ENCODE assay signal across 1 cellular context in the genomic region with DNA sequence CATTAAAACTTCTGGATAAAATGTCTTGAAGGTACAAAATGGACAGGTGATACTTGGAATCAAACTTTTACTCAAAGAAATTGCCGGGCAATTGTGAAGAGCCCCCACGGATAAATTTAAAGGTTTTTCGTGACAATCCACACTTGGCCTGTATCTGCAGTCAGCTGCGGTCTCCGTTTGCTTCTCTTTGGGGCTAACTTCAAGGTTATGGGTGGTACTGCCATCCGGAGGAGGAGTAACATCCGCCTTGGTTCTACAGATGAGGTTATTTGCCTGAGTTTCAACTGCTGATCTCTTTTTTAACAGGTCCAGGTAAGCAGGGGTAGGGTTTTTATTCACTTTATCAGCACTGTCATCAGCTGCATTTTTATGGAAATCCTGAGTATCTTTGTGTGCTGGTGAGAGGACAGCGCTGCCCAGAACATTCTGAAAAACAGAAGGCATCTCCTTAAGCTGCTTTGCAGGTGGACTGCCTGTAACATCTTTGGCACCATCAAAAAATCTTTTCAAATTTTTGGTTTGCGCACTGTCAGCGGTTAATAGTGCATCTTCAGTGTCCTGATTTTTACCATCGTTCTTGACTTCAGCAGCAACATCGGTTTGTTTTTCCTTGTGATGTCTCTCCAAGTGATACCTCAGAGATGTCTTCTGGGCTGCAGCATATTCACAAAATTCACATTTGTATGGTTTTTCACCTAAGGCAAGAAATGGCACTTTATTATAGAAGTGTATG.
TF ChIP-seq lines count a peak whose summit lies in the region.

No MANE protein-coding gene starts in this region.

TF ChIP-seq in K562, 482 proteins besides CTCF, POLR2A, EP300 and RAD21:
- TF ChIP-seq IRF2 (CRISPR knock-in tag; IDR thresholded peaks at IDR 0.05), result no peak
- TF ChIP-seq GABPB1 (CRISPR knock-in tag; IDR thresholded peaks at IDR 0.05), result no peak
- no peak for TF ChIP-seq ZNF655 (CRISPR knock-in tag; IDR thresholded peaks at IDR 0.05)
- no peak for TF ChIP-seq PHF8 (IDR thresholded peaks at IDR 0.05; ENCODE audit: borderline replicate concordance, low read length)
- 0 out of 2 replicates have a peak, but pooled peaks have one; percentile 12 for TF ChIP-seq MAFF (IDR thresholded peaks at IDR 0.05; ENCODE audit: low read length)
- TF ChIP-seq TFAM (CRISPR knock-in tag; conservative IDR thresholded peaks at IDR 0.05), result no peak
- no peak for TF ChIP-seq KLF6 (CRISPR knock-in tag; IDR thresholded peaks at IDR 0.05; ENCODE audit: borderline replicate concordance)
- TF ChIP-seq MCM5 (IDR thresholded peaks at IDR 0.05; ENCODE audit: low read depth), result no peak
- TF ChIP-seq ZNF75A (CRISPR knock-in tag; IDR thresholded peaks at IDR 0.05), result no peak
- 0 out of 2 replicates have a peak, but pooled peaks have one; percentile 45 for TF ChIP-seq C11orf30 (IDR thresholded peaks at IDR 0.05; ENCODE audit: low read depth)
- TF ChIP-seq, protein P1, sequence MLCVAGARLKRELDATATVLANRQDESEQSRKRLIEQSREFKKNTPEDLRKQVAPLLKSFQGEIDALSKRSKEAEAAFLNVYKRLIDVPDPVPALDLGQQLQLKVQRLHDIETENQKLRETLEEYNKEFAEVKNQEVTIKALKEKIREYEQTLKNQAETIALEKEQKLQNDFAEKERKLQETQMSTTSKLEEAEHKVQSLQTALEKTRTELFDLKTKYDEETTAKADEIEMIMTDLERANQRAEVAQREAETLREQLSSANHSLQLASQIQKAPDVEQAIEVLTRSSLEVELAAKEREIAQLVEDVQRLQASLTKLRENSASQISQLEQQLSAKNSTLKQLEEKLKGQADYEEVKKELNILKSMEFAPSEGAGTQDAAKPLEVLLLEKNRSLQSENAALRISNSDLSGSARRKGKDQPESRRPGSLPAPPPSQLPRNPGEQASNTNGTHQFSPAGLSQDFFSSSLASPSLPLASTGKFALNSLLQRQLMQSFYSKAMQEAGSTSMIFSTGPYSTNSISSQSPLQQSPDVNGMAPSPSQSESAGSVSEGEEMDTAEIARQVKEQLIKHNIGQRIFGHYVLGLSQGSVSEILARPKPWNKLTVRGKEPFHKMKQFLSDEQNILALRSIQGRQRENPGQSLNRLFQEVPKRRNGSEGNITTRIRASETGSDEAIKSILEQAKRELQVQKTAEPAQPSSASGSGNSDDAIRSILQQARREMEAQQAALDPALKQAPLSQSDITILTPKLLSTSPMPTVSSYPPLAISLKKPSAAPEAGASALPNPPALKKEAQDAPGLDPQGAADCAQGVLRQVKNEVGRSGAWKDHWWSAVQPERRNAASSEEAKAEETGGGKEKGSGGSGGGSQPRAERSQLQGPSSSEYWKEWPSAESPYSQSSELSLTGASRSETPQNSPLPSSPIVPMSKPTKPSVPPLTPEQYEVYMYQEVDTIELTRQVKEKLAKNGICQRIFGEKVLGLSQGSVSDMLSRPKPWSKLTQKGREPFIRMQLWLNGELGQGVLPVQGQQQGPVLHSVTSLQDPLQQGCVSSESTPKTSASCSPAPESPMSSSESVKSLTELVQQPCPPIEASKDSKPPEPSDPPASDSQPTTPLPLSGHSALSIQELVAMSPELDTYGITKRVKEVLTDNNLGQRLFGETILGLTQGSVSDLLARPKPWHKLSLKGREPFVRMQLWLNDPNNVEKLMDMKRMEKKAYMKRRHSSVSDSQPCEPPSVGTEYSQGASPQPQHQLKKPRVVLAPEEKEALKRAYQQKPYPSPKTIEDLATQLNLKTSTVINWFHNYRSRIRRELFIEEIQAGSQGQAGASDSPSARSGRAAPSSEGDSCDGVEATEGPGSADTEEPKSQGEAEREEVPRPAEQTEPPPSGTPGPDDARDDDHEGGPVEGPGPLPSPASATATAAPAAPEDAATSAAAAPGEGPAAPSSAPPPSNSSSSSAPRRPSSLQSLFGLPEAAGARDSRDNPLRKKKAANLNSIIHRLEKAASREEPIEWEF (CRISPR knock-in tag; IDR thresholded peaks at IDR 0.05), result 0 out of 2 replicates have a peak, but pooled peaks have one; percentile 38
- peak; percentile 68 for TF ChIP-seq ZNF316 (IDR thresholded peaks at IDR 0.05)
- TF ChIP-seq STAT6 (CRISPR knock-in tag; IDR thresholded peaks at IDR 0.05), result no peak
- TF ChIP-seq IFI16 (CRISPR knock-in tag; IDR thresholded peaks at IDR 0.05), result no peak
- TF ChIP-seq PHB (CRISPR knock-in tag; IDR thresholded peaks at IDR 0.05), result no peak
- TF ChIP-seq POLR2B (IDR thresholded peaks at IDR 0.05; ENCODE audit: low read depth, partially characterized antibody), result no peak
- no peak for TF ChIP-seq JUNB (CRISPR knock-in tag; conservative IDR thresholded peaks at IDR 0.05)
- TF ChIP-seq, protein P2, sequence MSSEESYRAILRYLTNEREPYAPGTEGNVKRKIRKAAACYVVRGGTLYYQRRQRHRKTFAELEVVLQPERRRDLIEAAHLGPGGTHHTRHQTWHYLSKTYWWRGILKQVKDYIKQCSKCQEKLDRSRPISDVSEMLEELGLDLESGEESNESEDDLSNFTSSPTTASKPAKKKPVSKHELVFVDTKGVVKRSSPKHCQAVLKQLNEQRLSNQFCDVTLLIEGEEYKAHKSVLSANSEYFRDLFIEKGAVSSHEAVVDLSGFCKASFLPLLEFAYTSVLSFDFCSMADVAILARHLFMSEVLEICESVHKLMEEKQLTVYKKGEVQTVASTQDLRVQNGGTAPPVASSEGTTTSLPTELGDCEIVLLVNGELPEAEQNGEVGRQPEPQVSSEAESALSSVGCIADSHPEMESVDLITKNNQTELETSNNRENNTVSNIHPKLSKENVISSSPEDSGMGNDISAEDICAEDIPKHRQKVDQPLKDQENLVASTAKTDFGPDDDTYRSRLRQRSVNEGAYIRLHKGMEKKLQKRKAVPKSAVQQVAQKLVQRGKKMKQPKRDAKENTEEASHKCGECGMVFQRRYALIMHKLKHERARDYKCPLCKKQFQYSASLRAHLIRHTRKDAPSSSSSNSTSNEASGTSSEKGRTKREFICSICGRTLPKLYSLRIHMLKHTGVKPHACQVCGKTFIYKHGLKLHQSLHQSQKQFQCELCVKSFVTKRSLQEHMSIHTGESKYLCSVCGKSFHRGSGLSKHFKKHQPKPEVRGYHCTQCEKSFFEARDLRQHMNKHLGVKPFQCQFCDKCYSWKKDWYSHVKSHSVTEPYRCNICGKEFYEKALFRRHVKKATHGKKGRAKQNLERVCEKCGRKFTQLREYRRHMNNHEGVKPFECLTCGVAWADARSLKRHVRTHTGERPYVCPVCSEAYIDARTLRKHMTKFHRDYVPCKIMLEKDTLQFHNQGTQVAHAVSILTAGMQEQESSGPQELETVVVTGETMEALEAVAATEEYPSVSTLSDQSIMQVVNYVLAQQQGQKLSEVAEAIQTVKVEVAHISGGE (CRISPR knock-in tag; IDR thresholded peaks at IDR 0.05), result peak in 1 of 3 experiments; percentile 91; a peak in 2 of 6 replicates
- TF ChIP-seq MAFK (IDR thresholded peaks at IDR 0.05; ENCODE audit: low read length), result peak; percentile 45; the same call in 1 of the 2 replicates
- TF ChIP-seq MAFG (tag; conservative IDR thresholded peaks at IDR 0.05), result peak; percentile 29; the same call in 1 of the 2 replicates
